Comparison of ENCODE assay signal across 31 cellular contexts in the genomic region with DNA sequence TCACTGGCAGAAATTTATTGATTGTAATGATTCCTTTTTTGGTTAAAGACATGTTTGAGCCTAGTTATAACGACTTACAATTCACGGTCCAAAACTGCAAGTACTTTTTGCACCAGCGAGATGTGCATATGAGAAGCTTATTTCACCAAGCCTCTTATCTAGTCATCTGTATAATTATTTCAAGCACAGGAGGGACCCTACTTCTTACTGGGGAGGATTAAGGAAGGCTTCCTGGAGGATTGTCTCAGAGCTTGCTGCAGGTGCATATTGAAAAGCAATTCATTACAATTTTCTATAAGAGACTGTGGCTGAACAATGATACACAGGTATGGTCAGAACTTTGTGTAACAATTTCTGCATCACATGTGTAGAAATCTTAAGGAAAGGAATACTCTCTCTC.
"Had no signal": no experiment of that assay in that cellular context is flagged by ENCODE, and none has a peak within 500 bp of the region (broad histone marks: within the 10 kb centered on the region; RNA-seq: fewer than 3 reads in every experiment).

No MANE protein-coding gene starts in this region.

- H3K27ac ChIP-seq: brain microvascular endothelial cell, coronary artery, dorsolateral prefrontal cortex, foreskin keratinocyte, gastrocnemius medialis, heart left ventricle had no signal

- DNase-seq: activated CD4-positive, alpha-beta memory T cell treated with anti-CD3 and anti-CD28 coated beads for 36 hours; activated CD4-positive, alpha-beta T cell treated with anti-CD3 and anti-CD28 coated beads for 36 hours; activated CD4-positive, alpha-beta T cell treated with anti-CD3 and anti-CD28 coated beads, Interleukin-2, amount 10 ng/mL, durations not matched to agents 24 days and 14 days; activated CD4-positive, CD25-positive, alpha-beta regulatory T cell; activated CD4-positive, CD25-positive, alpha-beta regulatory T cell treated with anti-CD3 and anti-CD28 coated beads, Interleukin-2, amount 50 U/mL, for 72 hours; activated CD8-positive, alpha-beta memory T cell treated with anti-CD3 and anti-CD28 coated beads, Interleukin-2, amount 50 U/mL, for 48 hours; activated CD8-positive, alpha-beta T cell treated with anti-CD3 and anti-CD28 coated beads, Interleukin-2, amount 10 ng/mL, durations not matched to agents 7 days and 5 days; activated gamma-delta T cell treated with Interleukin-2 at 50 U/mL for 16 hours; activated naive CD4-positive, alpha-beta T cell treated with anti-CD3 and anti-CD28 coated beads, Interleukin-2, amount 50 U/mL, for 16 hours; activated naive CD4-positive, alpha-beta T cell treated with Interleukin-2 at 50 U/mL for 16 hours; activated T-cell treated with anti-CD3 and anti-CD28 coated beads for 4 hours; activated T-cell treated with anti-CD3 and anti-CD28 coated beads, Interleukin-2, amount 50 U/mL, for 24 hours; activated T-cell treated with anti-CD3 and anti-CD28 coated beads, Interleukin-2, amount 50 U/mL, for 72 hours; amniotic stem cell; anterior cingulate cortex; brain microvascular endothelial cell; dorsolateral prefrontal cortex; effector memory CD4-positive, alpha-beta T cell; endodermal cell; foreskin keratinocyte; gastrocnemius medialis; glutamatergic neuron; heart left ventricle; T-helper 2 cell had no signal

- H3K4me1 ChIP-seq: foreskin keratinocyte, gastrocnemius medialis had no signal

- H3K9me3 ChIP-seq: gastrocnemius medialis, heart left ventricle had no signal

- H3K4me3 Mint-ChIP-seq: activated CD4-positive, alpha-beta memory T cell treated with anti-CD3 and anti-CD28 coated beads for 36 hours; activated CD4-positive, alpha-beta T cell treated with anti-CD3 and anti-CD28 coated beads for 36 hours; activated CD4-positive, alpha-beta T cell treated with anti-CD3 and anti-CD28 coated beads, Interleukin-2, amount 10 ng/mL, durations not matched to agents 24 days and 14 days; activated CD8-positive, alpha-beta T cell treated with anti-CD3 and anti-CD28 coated beads, Interleukin-2, amount 10 ng/mL, durations not matched to agents 7 days and 5 days; activated naive CD8-positive, alpha-beta T cell; activated T-cell treated with anti-CD3 and anti-CD28 coated beads, Interleukin-2, amount 50 U/mL, for 24 hours; activated T-cell treated with anti-CD3 and anti-CD28 coated beads, Interleukin-2, amount 50 U/mL, for 72 hours; central memory CD8-positive, alpha-beta T cell; dendritic cell treated with granulocyte-macrophage colony-stimulating factor and Interleukin-4, amounts not matched to agents 40 ng/mL and 50 ng/mL, for 4 days; endodermal cell had no signal

- H3K36me3 ChIP-seq: brain microvascular endothelial cell, gastrocnemius medialis, heart left ventricle had no signal

- FAIRE-seq: astrocyte, bronchial epithelial cell had no signal

- H3K27me3 ChIP-seq: brain microvascular endothelial cell, foreskin keratinocyte, gastrocnemius medialis, heart left ventricle had no signal

- H3K27ac Mint-ChIP-seq: activated CD4-positive, alpha-beta memory T cell treated with anti-CD3 and anti-CD28 coated beads for 36 hours; activated CD4-positive, alpha-beta T cell treated with anti-CD3 and anti-CD28 coated beads for 36 hours; activated CD4-positive, alpha-beta T cell treated with anti-CD3 and anti-CD28 coated beads, Interleukin-2, amount 10 ng/mL, durations not matched to agents 24 days and 14 days; activated CD8-positive, alpha-beta T cell treated with anti-CD3 and anti-CD28 coated beads, Interleukin-2, amount 10 ng/mL, durations not matched to agents 7 days and 5 days; activated naive CD8-positive, alpha-beta T cell; activated T-cell treated with anti-CD3 and anti-CD28 coated beads, Interleukin-2, amount 50 U/mL, for 24 hours; activated T-cell treated with anti-CD3 and anti-CD28 coated beads, Interleukin-2, amount 50 U/mL, for 72 hours; dendritic cell treated with granulocyte-macrophage colony-stimulating factor and Interleukin-4, amounts not matched to agents 40 ng/mL and 50 ng/mL, for 4 days; endodermal cell had no signal

- H3K27me3 Mint-ChIP-seq: activated CD4-positive, alpha-beta memory T cell treated with anti-CD3 and anti-CD28 coated beads for 36 hours; activated T-cell treated with anti-CD3 and anti-CD28 coated beads, Interleukin-2, amount 50 U/mL, for 24 hours; central memory CD8-positive, alpha-beta T cell had no signal

- H3K4me1 Mint-ChIP-seq: activated CD4-positive, alpha-beta T cell treated with anti-CD3 and anti-CD28 coated beads, Interleukin-2, amount 10 ng/mL, durations not matched to agents 24 days and 14 days had no signal

- ATAC-seq: activated CD4-positive, alpha-beta T cell treated with anti-CD3 and anti-CD28 coated beads for 36 hours; activated CD8-positive, alpha-beta T cell treated with anti-CD3 and anti-CD28 coated beads, Interleukin-2, amount 10 ng/mL, durations not matched to agents 7 days and 5 days; activated T-cell treated with anti-CD3 and anti-CD28 coated beads, Interleukin-2, amount 50 U/mL, for 72 hours; esophagus mucosa; foreskin keratinocyte; gastrocnemius medialis; heart left ventricle had no signal

- H3K9me3 Mint-ChIP-seq: activated CD4-positive, alpha-beta memory T cell treated with anti-CD3 and anti-CD28 coated beads for 36 hours; activated CD4-positive, alpha-beta T cell treated with anti-CD3 and anti-CD28 coated beads, Interleukin-2, amount 10 ng/mL, durations not matched to agents 24 days and 14 days; activated T-cell treated with anti-CD3 and anti-CD28 coated beads, Interleukin-2, amount 50 U/mL, for 24 hours; activated T-cell treated with anti-CD3 and anti-CD28 coated beads, Interleukin-2, amount 50 U/mL, for 72 hours; central memory CD8-positive, alpha-beta T cell; dendritic cell treated with granulocyte-macrophage colony-stimulating factor and Interleukin-4, amounts not matched to agents 40 ng/mL and 50 ng/mL, for 4 days; endodermal cell had no signal

- H3K36me3 Mint-ChIP-seq: activated CD4-positive, alpha-beta memory T cell treated with anti-CD3 and anti-CD28 coated beads for 36 hours had no signal

- H3K4me3 ChIP-seq: coronary artery, dorsolateral prefrontal cortex, gastrocnemius medialis, heart left ventricle had no signal
